Comparison of ENCODE assay signal across 5 cellular contexts in the genomic region with DNA sequence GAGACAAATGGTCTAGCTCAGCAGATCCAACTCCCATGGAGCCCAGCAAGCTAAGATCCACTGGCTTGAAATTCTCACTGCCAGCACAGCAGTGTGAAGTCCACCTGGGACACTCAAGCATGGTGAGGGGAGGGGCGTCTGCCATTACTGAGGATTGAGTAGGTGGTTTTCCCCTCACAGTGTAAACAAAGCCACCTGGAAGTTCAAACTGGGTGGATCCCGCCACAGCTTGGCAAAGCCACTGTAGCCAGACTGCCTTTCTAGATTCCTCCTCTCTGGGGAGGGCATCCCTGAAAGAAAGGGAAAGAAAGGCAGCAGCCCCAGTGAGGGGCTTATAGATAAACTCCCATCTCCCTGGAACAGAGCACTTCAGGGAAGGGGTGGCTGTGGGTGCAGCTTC. TPM values are rescaled to one million over a fixed set of nuclear protein-coding genes. Genes with fewer than 3 reads are reported as not detected.
"Had no signal": no experiment of that assay in that cellular context is flagged by ENCODE, and none has a peak within 500 bp of the region (broad histone marks: within the 10 kb centered on the region; RNA-seq: fewer than 3 reads in every experiment).

No MANE protein-coding gene starts in this region.

RNA-seq across cellular contexts. Expression of gene TNFRSF19, which starts 24.1 kb away (rescaled TPM):
- total RNA-seq: activated naive CD4-positive, alpha-beta T cell treated with anti-CD3 and anti-CD28 coated beads for 36 hours; activated naive CD4-positive, alpha-beta T cell treated with anti-CD3 and anti-CD28 coated beads, Interleukin-2, amount 50 U/mL, for 72 hours; activated naive CD8-positive, alpha-beta T cell treated with anti-CD3 and anti-CD28 coated beads, Interleukin-2, amount 10 ng/mL, durations not matched to agents 7 days and 5 days; activated T-helper 1 cell treated with anti-CD3 and anti-CD28 coated beads, Interleukin-12 subunit alpha, Interleukin-12 subunit beta, Interleukin-2, Interleukin-4 antibody, amounts not matched to agents 30 ng/mL and 10 ng/mL and 1 ng/mL, durations not matched to agents 14 hours and 24 hours and 36 hours; activated T-helper 2 cell treated with anti-CD3 and anti-CD28 coated beads, Interferon-gamma antibody, Interleukin-2, Interleukin-4, amounts not matched to agents 10 μg/mL and 5 μg/mL and 100 μg/mL, durations not matched to agents 14 hours and 24 hours and 36 hours had no signal
